1 cellular context compared by ENCODE assay signal in genomic region chr17:57459286-57459915, GRCh38.
TF ChIP-seq lines count a peak whose summit lies in the region.

No MANE protein-coding gene starts in this region.

TF ChIP-seq in HEK293, 187 proteins besides CTCF, POLR2A, EP300 and RAD21 (continued from another document):
- TF ChIP-seq ZSCAN4 (tag by site-specific recombination; IDR thresholded peaks at IDR 0.05), result no peak
- no peak for TF ChIP-seq ZNF155 (tag by site-specific recombination; IDR thresholded peaks at IDR 0.05)
- TF ChIP-seq ZSCAN16 (tag by site-specific recombination; IDR thresholded peaks at IDR 0.05), result no peak
- no peak for TF ChIP-seq KLF7 (tag by site-specific recombination; IDR thresholded peaks at IDR 0.05; ENCODE audit: borderline replicate concordance)
- TF ChIP-seq PRDM2 (tag by site-specific recombination; IDR thresholded peaks at IDR 0.05; ENCODE audit: borderline replicate concordance), result no peak
- 0 out of 2 replicates have a peak, but pooled peaks have one; percentile 33 for TF ChIP-seq ZNF121 (tag by site-specific recombination; IDR thresholded peaks at IDR 0.05)
- TF ChIP-seq ZNF514 (tag by site-specific recombination; IDR thresholded peaks at IDR 0.05), result no peak
- no peak for TF ChIP-seq ZNF184 (tag by site-specific recombination; IDR thresholded peaks at IDR 0.05)
- no peak for TF ChIP-seq ZNF585B (tag by site-specific recombination; IDR thresholded peaks at IDR 0.05)
- no peak for TF ChIP-seq ZBTB17 (tag by site-specific recombination; IDR thresholded peaks at IDR 0.05)
- TF ChIP-seq ZNF174 (tag by site-specific recombination; IDR thresholded peaks at IDR 0.05), result no peak
- no peak for TF ChIP-seq ZNF391 (tag by site-specific recombination; IDR thresholded peaks at IDR 0.05; ENCODE audit: borderline replicate concordance, low read depth)
- no peak for TF ChIP-seq MYNN (tag by site-specific recombination; IDR thresholded peaks at IDR 0.05; ENCODE audit: borderline replicate concordance)
- no peak for TF ChIP-seq ZNF518A (tag by site-specific recombination; conservative IDR thresholded peaks at IDR 0.05; ENCODE audit: low read depth)
- TF ChIP-seq GLIS1 (tag by site-specific recombination; IDR thresholded peaks at IDR 0.05), result peak; percentile 32; the same call in 1 of the 2 replicates
- no peak for TF ChIP-seq ZNF529 (tag by site-specific recombination; IDR thresholded peaks at IDR 0.05; ENCODE audit: insufficient replicate concordance)
- TF ChIP-seq ZNF133 (tag by site-specific recombination; IDR thresholded peaks at IDR 0.05), result no peak
- no peak for TF ChIP-seq ZNF701 (tag by site-specific recombination; IDR thresholded peaks at IDR 0.05)
- no peak for TF ChIP-seq ZNF324 (tag by site-specific recombination; IDR thresholded peaks at IDR 0.05)
- 0 out of 2 replicates have a peak, but pooled peaks have one; percentile 32 for TF ChIP-seq KLF17 (tag by site-specific recombination; IDR thresholded peaks at IDR 0.05)
- no peak for TF ChIP-seq ZNF341 (tag by site-specific recombination; IDR thresholded peaks at IDR 0.05; ENCODE audit: low read depth)
- no peak for TF ChIP-seq ZNF2 (tag by site-specific recombination; IDR thresholded peaks at IDR 0.05)
- peak; percentile 93 for TF ChIP-seq SCRT2 (tag by site-specific recombination; IDR thresholded peaks at IDR 0.05)
- no peak for TF ChIP-seq GFI1B (tag by site-specific recombination; IDR thresholded peaks at IDR 0.05)
- peak; percentile 52; the same call in 1 of the 2 replicates for TF ChIP-seq ZNF600 (tag by site-specific recombination; IDR thresholded peaks at IDR 0.05)
- TF ChIP-seq ZFP69B (tag by site-specific recombination; IDR thresholded peaks at IDR 0.05), result no peak
- no peak for TF ChIP-seq PRDM10 (tag by site-specific recombination; IDR thresholded peaks at IDR 0.05)
- TF ChIP-seq ZNF112 (tag by site-specific recombination; IDR thresholded peaks at IDR 0.05), result no peak
- TF ChIP-seq ZNF394 (tag by site-specific recombination; IDR thresholded peaks at IDR 0.05; ENCODE audit: borderline replicate concordance), result no peak
- TF ChIP-seq ZNF707 (tag by site-specific recombination; IDR thresholded peaks at IDR 0.05), result no peak
- TF ChIP-seq ZNF660 (tag by site-specific recombination; IDR thresholded peaks at IDR 0.05), result no peak
- TF ChIP-seq ZIC2 (tag by site-specific recombination; IDR thresholded peaks at IDR 0.05), result peak; percentile 44
- TF ChIP-seq ZNF623 (tag by site-specific recombination; IDR thresholded peaks at IDR 0.05), result no peak
- no peak for TF ChIP-seq WT1 (tag by site-specific recombination; IDR thresholded peaks at IDR 0.05)
